Comparison of ENCODE assay signal across 1 cellular context in genomic region chr1:113013823-113014222, GRCh38.
TF ChIP-seq lines count a peak whose summit lies in the region.

No MANE protein-coding gene starts in this region.

TF ChIP-seq in SK-N-SH treated with all-trans-retinoic acid at 6 μM for 48 hours, 23 proteins besides CTCF, POLR2A, EP300 and RAD21 (continued from another document):
- TF ChIP-seq, protein P1, sequence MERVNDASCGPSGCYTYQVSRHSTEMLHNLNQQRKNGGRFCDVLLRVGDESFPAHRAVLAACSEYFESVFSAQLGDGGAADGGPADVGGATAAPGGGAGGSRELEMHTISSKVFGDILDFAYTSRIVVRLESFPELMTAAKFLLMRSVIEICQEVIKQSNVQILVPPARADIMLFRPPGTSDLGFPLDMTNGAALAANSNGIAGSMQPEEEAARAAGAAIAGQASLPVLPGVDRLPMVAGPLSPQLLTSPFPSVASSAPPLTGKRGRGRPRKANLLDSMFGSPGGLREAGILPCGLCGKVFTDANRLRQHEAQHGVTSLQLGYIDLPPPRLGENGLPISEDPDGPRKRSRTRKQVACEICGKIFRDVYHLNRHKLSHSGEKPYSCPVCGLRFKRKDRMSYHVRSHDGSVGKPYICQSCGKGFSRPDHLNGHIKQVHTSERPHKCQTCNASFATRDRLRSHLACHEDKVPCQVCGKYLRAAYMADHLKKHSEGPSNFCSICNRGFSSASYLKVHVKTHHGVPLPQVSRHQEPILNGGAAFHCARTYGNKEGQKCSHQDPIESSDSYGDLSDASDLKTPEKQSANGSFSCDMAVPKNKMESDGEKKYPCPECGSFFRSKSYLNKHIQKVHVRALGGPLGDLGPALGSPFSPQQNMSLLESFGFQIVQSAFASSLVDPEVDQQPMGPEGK (CRISPR knock-in tag; IDR thresholded peaks at IDR 0.05; ENCODE audit: borderline replicate concordance) = no peak
- TF ChIP-seq ZNF565 (CRISPR knock-in tag; conservative IDR thresholded peaks at IDR 0.05; ENCODE audit: low read depth) (no peak), BACH2 (CRISPR knock-in tag; IDR thresholded peaks at IDR 0.05; ENCODE audit: borderline replicate concordance) (no peak), TOX (CRISPR knock-in tag; IDR thresholded peaks at IDR 0.05; ENCODE audit: borderline replicate concordance) (no peak), GLIS3 (CRISPR knock-in tag; IDR thresholded peaks at IDR 0.05) (no peak), PPARA (CRISPR knock-in tag; IDR thresholded peaks at IDR 0.05; ENCODE audit: borderline replicate concordance) (no peak), TCF4 (CRISPR knock-in tag; IDR thresholded peaks at IDR 0.05; ENCODE audit: borderline replicate concordance) (no peak), RARB (CRISPR knock-in tag; IDR thresholded peaks at IDR 0.05) (no peak)
TF ChIP-seq in SK-N-SH treated with all-trans-retinoic acid at 6 μM for 48 hours: peak in this region for 0.
